Comparison of ENCODE assay signal across 8 cellular contexts in the genomic region with DNA sequence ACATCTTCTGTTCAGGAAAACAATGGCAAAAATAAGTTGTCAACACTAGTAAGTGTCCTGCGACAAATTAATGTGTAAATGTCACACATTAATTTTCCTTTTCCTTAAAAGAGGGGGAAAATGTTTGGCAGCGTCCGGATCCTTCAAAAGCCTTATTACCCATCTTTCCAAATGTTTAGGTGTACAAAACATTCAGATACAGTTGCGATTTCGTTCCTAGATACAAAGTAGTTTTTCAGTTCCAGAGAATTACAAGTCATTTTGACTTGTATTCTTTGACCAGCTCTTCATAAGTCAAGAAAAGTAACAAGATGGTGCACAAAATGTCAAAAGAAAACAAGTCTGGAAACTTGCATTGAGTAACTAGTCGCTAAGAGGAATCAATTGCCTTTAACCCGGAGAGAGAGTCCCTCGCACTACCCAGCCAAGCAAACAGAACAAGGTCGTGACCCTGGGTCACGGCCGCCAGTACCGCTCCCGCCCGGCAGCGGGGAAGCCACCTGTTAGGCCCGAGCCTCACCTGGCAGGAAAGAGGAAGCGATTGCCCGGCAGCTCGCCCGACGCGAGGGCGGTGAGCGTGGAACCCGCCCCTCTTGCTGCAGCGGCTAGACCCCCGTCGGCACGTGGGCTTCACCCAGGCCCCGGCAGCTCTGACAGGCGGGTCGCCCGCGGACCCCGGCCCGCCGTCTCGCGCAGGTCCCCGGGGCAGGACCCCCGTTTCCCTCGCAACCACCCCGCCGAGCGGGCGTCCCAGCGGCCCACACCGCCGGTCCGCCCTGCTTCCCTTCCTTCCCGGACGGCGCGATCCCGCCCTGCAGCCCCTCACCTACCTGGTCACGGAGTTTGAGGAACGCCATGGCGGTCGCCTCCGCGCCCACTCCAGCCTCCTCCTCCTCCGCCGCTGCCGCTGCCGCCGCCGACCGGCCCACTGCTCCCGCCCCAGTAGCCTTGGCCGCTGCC.
DNase-seq lines count a peak whose midpoint lies in the region; ATAC-seq and TF ChIP-seq lines count a peak whose summit lies in the region.

No MANE protein-coding gene starts in this region.

- H3K27me3 ChIP-seq in BLaER1 (no peaks in the 10 kb centered on the region), PC-3 (ENCODE audit: low read length) (no peaks in the 10 kb centered on the region), uterus (no peaks in the 10 kb centered on the region)

- H3K36me3 ChIP-seq in BLaER1 (peaks cover 17% of the 10 kb centered on the region; the same call in 1 of the 2 replicates), PC-3 (ENCODE audit: low read depth, low read length) (0 out of 2 replicates have a peak, but pooled peaks cover 3% of the 10 kb centered on the region), uterus (no peaks in the 10 kb centered on the region)

- intact Hi-C loops in PC-3 (cut with micrococcal nuclease), result loop anchor here (2.0 kb wide), 1 partner anchor 34 kb away; no protein-coding TSS in a partner anchor
- intact Hi-C loops in Right ventricle myocardium superior (cut with DNase I), result no loop called here
- intact Hi-C loops in posterior vena cava (cut with DNase I), result no loop called here
- intact Hi-C loops in uterus (cut with DNase I; ENCODE audit: low total_unique reads), result no loop called here

- H3K4me2 ChIP-seq in BLaER1 (peak overlapping the region; percentile 92), PC-3 (ENCODE audit: low read length) (peak overlapping the region; percentile 95)

- H4K20me1 ChIP-seq in BLaER1, result peaks cover 32% of the 10 kb centered on the region
- H4K20me1 ChIP-seq in PC-3 (ENCODE audit: low read length), result peaks cover 19% of the 10 kb centered on the region

- no peaks in the 10 kb centered on the region for H3F3A ChIP-seq in PC-3 (ENCODE audit: low read length, unreplicated experiment)

- peaks cover 63% of the 10 kb centered on the region for H3K79me2 ChIP-seq in PC-3 (ENCODE audit: low read length)

- peak overlapping the region; percentile 90 for H3K27ac ChIP-seq in BLaER1
- H3K27ac ChIP-seq in PC-3 (ENCODE audit: low read length), result peak overlapping the region; percentile 18
- H3K27ac ChIP-seq in uterus, result peak overlapping the region; percentile 79 to 82

- peak overlapping the region; percentile 92 for H3K9ac ChIP-seq in BLaER1
- H3K9ac ChIP-seq in PC-3 (ENCODE audit: low read length), result peak overlapping the region; percentile 76

- no peak for TF ChIP-seq POLR2A in uterus (IDR thresholded peaks at IDR 0.05)

- DNase-seq in PC-3 (peak; percentile 55), Right ventricle myocardium superior (peak; percentile 53), posterior vena cava (ENCODE audit: low spot score) (peak; percentile 81), uterus (peak; percentile 22 to 28)
- DNase-seq in activated effector memory CD4-positive, alpha-beta T cell treated with Interleukin-2 at 50 U/mL for 16 hours, result peak; percentile 54

- POLR2A ChIA-PET in PC-3 (lab: Charles Lee; ENCODE audit: unreplicated experiment), result no interaction called here

- H2AFZ ChIP-seq in PC-3 (ENCODE audit: low read length), result peak overlapping the region; percentile 79

- CTCF ChIA-PET in PC-3 (lab: Charles Lee), result no interaction called here

- H3K4me1 ChIP-seq in BLaER1 (peaks cover 26% of the 10 kb centered on the region), PC-3 (ENCODE audit: insufficient read depth, low read length) (peaks cover 23% of the 10 kb centered on the region), uterus (peaks cover 0 to 10% of the 10 kb centered on the region in 2 donors)

- H3K9me2 ChIP-seq in PC-3 (replicated peaks; ENCODE audit: low read length), result no peaks in the 10 kb centered on the region

- no peak for TF ChIP-seq CTCF in PC-3 (conservative IDR thresholded peaks at IDR 0.05; ENCODE audit: low read depth, low read length)
- TF ChIP-seq CTCF in uterus (IDR thresholded peaks at IDR 0.05), result no peak

- peak; percentile 51 for ATAC-seq in GM19023 (IDR thresholded peaks at IDR 0.05; ENCODE audit: unreplicated experiment)
- peak; percentile 69 for ATAC-seq in HG03139 (IDR thresholded peaks at IDR 0.05; ENCODE audit: unreplicated experiment)
- peak; percentile 25 for ATAC-seq in PC-3
- ATAC-seq in Right ventricle myocardium superior (ENCODE audit: poor library complexity), result peak; percentile 47

- no TSS peak for BruUV-seq in PC-3 (replicated peaks; lab: Mats Ljungman, UMichigan)

- H3K9me3 ChIP-seq in BLaER1 (peaks cover 29% of the 10 kb centered on the region), PC-3 (ENCODE audit: low read length) (no peaks in the 10 kb centered on the region), uterus (no peaks in the 10 kb centered on the region)

- H3K4me3 ChIP-seq in BLaER1 (peak overlapping the region; percentile 100), PC-3 (ENCODE audit: low read length) (peak overlapping the region; percentile 80), uterus (peak overlapping the region; percentile 62 to 99)

Comparison
In these comparisons a context has a peak if more than half of its experiments do, and no peak if none do; other contexts are left out.
1. Peak in every context shown above with its lines: DNase-seq, ATAC-seq, H3K4me3 ChIP-seq and H3K27ac ChIP-seq.
2. H3K27ac ChIP-seq: peak in every context shown above with its lines; median percentile 90 in BLaER1; 80 in uterus; 18 in PC-3.
3. DNase-seq: peak in every context shown above with its lines; median percentile 81 in posterior vena cava; 55 in PC-3; 54 in activated effector memory CD4-positive, alpha-beta T cell treated with Interleukin-2 at 50 U/mL for 16 hours; 53 in Right ventricle myocardium superior; 25 in uterus.